ENCODE assay signal across 8 cellular contexts in genomic region chr10:50421026-50421719, GRCh38.
DNase-seq lines count a peak whose midpoint lies in the region; ATAC-seq and TF ChIP-seq lines count a peak whose summit lies in the region.

No MANE protein-coding gene starts in this region.

- intact Hi-C loops in prostate gland (cut with DNase I): no loop called here

- H3K4me1 ChIP-seq in prostate gland (replicated peaks): no peaks in the 10 kb centered on the region

- peak; percentile 54 for TF ChIP-seq CTCF in GM13976 (IDR thresholded peaks at IDR 0.05; ENCODE audit: borderline replicate concordance, control extremely low read depth, extremely low read depth, insufficient read depth, missing control alignments)
- peak; percentile 81 for TF ChIP-seq CTCF in choroid plexus epithelial cell (conservative IDR thresholded peaks at IDR 0.05; ENCODE audit: low read depth, low read length)
- peak in 1 of 4 experiments; percentile 51 for TF ChIP-seq CTCF in prostate gland (IDR thresholded peaks at IDR 0.05)

- WGBS in prostate gland: 91% methylated on average over 6 of the region's 6 CpGs

- no peaks in the 10 kb centered on the region for H3K9me3 ChIP-seq in prostate gland

- no peaks in the 10 kb centered on the region for H3K36me3 ChIP-seq in prostate gland

- in situ Hi-C loops in GM13976 (cut with MboI; ENCODE audit: low sequenced_read_pairs, unreplicated experiment): no loop called here

- no peak for TF ChIP-seq POLR2A in prostate gland (IDR thresholded peaks at IDR 0.05)

- H3K27ac ChIP-seq in prostate gland: no peak overlapping the region

- H3K27me3 ChIP-seq in prostate gland (replicated peaks; ENCODE audit: insufficient read depth): no peaks in the 10 kb centered on the region

- H3K4me3 ChIP-seq in choroid plexus epithelial cell (ENCODE audit: low read depth, low read length): no peak overlapping the region
- no peak overlapping the region for H3K4me3 ChIP-seq in prostate gland

- ATAC-seq in HG03039 (IDR thresholded peaks at IDR 0.05; ENCODE audit: unreplicated experiment): peak; percentile 31

- DNase-seq in AG20443 (ENCODE audit: low spot score): peak; percentile 51
- peak; percentile 51 for DNase-seq in GM13976 (ENCODE audit: low spot score)
- peak; percentile 50 for DNase-seq in RPMI7951 (ENCODE audit: low read depth)
- peak; percentile 67 for DNase-seq in choroid plexus epithelial cell (ENCODE audit: low read depth)
- DNase-seq in medulla oblongata (ENCODE audit: extremely low spot score): peak; percentile 76
- no peak for DNase-seq in prostate gland (ENCODE audit: low spot score)
- no peak for DNase-seq in DMS153 (lab: John Stamatoyannopoulos, UW)

Comparison
In these comparisons a context has a peak if more than half of its experiments do, and no peak if none do; other contexts are left out.
1. DNase-seq: peak in AG20443 (single experiment), GM13976 (single experiment), RPMI7951 (single experiment), choroid plexus epithelial cell (single experiment) and medulla oblongata (single experiment); none in prostate gland (single experiment) and DMS153 (single experiment).